Comparison of ENCODE assay signal across 9 cellular contexts in the genomic region with DNA sequence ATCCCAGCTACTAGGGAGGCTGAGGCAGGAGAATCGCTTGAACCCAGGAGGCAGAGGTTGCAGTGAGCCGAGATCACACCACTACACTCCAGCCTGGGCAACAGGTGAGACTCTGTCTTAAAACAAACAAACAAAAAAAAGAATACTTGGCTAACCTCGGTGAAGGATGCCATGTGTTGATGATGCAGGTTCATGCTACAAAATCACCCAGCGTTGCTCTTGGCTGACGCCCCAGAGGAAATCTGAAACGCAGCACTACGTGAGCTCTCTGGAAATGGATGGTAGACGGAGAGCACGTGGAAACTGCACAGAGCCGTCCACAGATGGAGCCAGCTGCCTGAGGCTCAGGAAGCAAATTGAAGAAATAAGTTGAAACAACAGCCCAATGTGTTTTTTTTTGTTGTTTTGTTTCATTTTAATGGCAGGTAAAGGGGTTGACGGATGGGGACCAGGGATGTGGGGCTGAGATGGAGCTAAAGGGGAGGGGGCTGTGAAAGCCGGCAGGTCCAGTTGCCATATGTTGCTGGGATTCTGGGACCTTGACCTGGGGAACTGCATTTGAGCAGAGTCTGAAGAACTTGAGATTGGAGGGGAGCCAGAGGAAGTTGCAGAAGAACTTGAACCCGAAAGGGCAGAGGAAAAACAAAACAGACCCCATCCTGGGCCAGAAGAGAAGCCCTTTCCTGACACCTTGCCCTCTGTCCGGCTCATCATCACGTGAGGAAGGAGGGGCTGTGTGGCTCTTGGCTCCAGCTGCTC. TPM values are rescaled to one million over a fixed set of nuclear protein-coding genes. Genes with fewer than 3 reads are reported as not detected.
A peak's percentile ranks its signal among the peaks of the same experiment; 100 is the strongest.
DNase-seq lines count a peak whose midpoint lies in the region; ATAC-seq and TF ChIP-seq lines count a peak whose summit lies in the region.
"Had no signal": no experiment of that assay in that cellular context is flagged by ENCODE, and none has a peak within 500 bp of the region (broad histone marks: within the 10 kb centered on the region; RNA-seq: fewer than 3 reads in every experiment).

No MANE protein-coding gene starts in this region.

- no peak overlapping the region for H3K4me3 ChIP-seq in Loucy (ENCODE audit: low read length, poor library complexity, severe bottlenecking)
- no peak overlapping the region for H3K4me3 ChIP-seq in left ventricle myocardium inferior

- no peaks in the 10 kb centered on the region for H3K27me3 ChIP-seq in Loucy (ENCODE audit: insufficient read depth, low read length, poor library complexity, severe bottlenecking)
- H3K27me3 ChIP-seq in left ventricle myocardium inferior (ENCODE audit: low read depth), result peaks cover 9% of the 10 kb centered on the region

- intact Hi-C loops in CD14-positive monocyte (cut with micrococcal nuclease) (no loop called here), activated B cell treated with CpG ODN at 0.5 μM for 24 hours (cut with micrococcal nuclease) (loop anchor here (1.0 to 10.0 kb wide), 2 partner anchors 13 to 432 kb away; a partner anchor contains a TSS), left ventricle myocardium inferior (cut with micrococcal nuclease) (loop anchor here (5.0 kb wide), 1 partner anchor 111 kb away; no protein-coding TSS in a partner anchor)

- H3K4me1 Mint-ChIP-seq in CD14-positive monocyte, result peaks cover 53% of the 10 kb centered on the region
- peaks cover 47% of the 10 kb centered on the region for H3K4me1 Mint-ChIP-seq in activated B cell treated with CpG ODN at 0.5 μM for 24 hours
- peaks cover 44% of the 10 kb centered on the region for H3K4me1 Mint-ChIP-seq in stimulated activated memory B cell treated with anti-CD40 and anti-IgM and Interleukin-4, amounts not matched to agents 10 μg/mL and 1 μg/mL and 100 μg/mL, for 72 hours

- CTCF ChIA-PET in activated B cell treated with CpG ODN at 0.5 μM for 24 hours (lab: Charles Lee), result interaction anchor here (0.6 to 3.1 kb wide), 12 partner anchors 9 to 258 kb away, joined by 3 to 16 read pairs (median 4); a partner anchor contains a TSS

- H3K4me3 Mint-ChIP-seq in CD14-positive monocyte, result peak overlapping the region; percentile 65 to 86
- peak overlapping the region; percentile 39 for H3K4me3 Mint-ChIP-seq in activated B cell treated with CpG ODN at 0.5 μM for 24 hours
- no peak overlapping the region for H3K4me3 Mint-ChIP-seq in stimulated activated memory B cell treated with anti-CD40 and anti-IgM and Interleukin-4, amounts not matched to agents 10 μg/mL and 1 μg/mL and 100 μg/mL, for 72 hours

- H3K9me3 ChIP-seq in Loucy (ENCODE audit: insufficient read depth, low read depth, low read length) (no peaks in the 10 kb centered on the region), left ventricle myocardium inferior (replicated peaks) (no peaks in the 10 kb centered on the region)

- H3K36me3 ChIP-seq in Loucy (ENCODE audit: insufficient read depth, low read length), result no peaks in the 10 kb centered on the region
- H3K36me3 ChIP-seq in left ventricle myocardium inferior, result no peaks in the 10 kb centered on the region

- H3K27ac Mint-ChIP-seq in CD14-positive monocyte (peak overlapping the region; percentile 90 to 99 (median 97)), activated B cell treated with CpG ODN at 0.5 μM for 24 hours (peak overlapping the region; percentile 81)
- peak overlapping the region; percentile 60 for H3K27ac Mint-ChIP-seq in stimulated activated memory B cell treated with anti-CD40 and anti-IgM and Interleukin-4, amounts not matched to agents 10 μg/mL and 1 μg/mL and 100 μg/mL, for 72 hours

- H2AFZ ChIP-seq in Loucy (ENCODE audit: low read length), result peak overlapping the region; percentile 21; the same call in 1 of the 2 replicates

- no peaks in the 10 kb centered on the region for H3K9me3 Mint-ChIP-seq in CD14-positive monocyte
- no peaks in the 10 kb centered on the region for H3K9me3 Mint-ChIP-seq in activated B cell treated with CpG ODN at 0.5 μM for 24 hours
- no peaks in the 10 kb centered on the region for H3K9me3 Mint-ChIP-seq in stimulated activated memory B cell treated with anti-CD40 and anti-IgM and Interleukin-4, amounts not matched to agents 10 μg/mL and 1 μg/mL and 100 μg/mL, for 72 hours

- no peaks in the 10 kb centered on the region for H4K20me1 ChIP-seq in Loucy (ENCODE audit: insufficient read depth, low read length, poor library complexity, severe bottlenecking)

- no peaks in the 10 kb centered on the region for H3K36me3 Mint-ChIP-seq in CD14-positive monocyte
- no peaks in the 10 kb centered on the region for H3K36me3 Mint-ChIP-seq in activated B cell treated with CpG ODN at 0.5 μM for 24 hours (ENCODE audit: low read depth)
- H3K36me3 Mint-ChIP-seq in stimulated activated memory B cell treated with anti-CD40 and anti-IgM and Interleukin-4, amounts not matched to agents 10 μg/mL and 1 μg/mL and 100 μg/mL, for 72 hours, result no peaks in the 10 kb centered on the region

- H3K27me3 Mint-ChIP-seq in CD14-positive monocyte (ENCODE audit: low read depth in 3 of 3) (peaks cover 0 to 2% (median 2%) of the 10 kb centered on the region in 3 donors), activated B cell treated with CpG ODN at 0.5 μM for 24 hours (no peaks in the 10 kb centered on the region)
- no peaks in the 10 kb centered on the region for H3K27me3 Mint-ChIP-seq in stimulated activated memory B cell treated with anti-CD40 and anti-IgM and Interleukin-4, amounts not matched to agents 10 μg/mL and 1 μg/mL and 100 μg/mL, for 72 hours

- H3K4me1 ChIP-seq in Loucy (ENCODE audit: insufficient read depth, low read length, poor library complexity, severe bottlenecking) (no peaks in the 10 kb centered on the region), left ventricle myocardium inferior (peaks cover 10% of the 10 kb centered on the region)

- TF ChIP-seq CTCF in CD14-positive monocyte (IDR thresholded peaks at IDR 0.05) (peak; percentile 24), Loucy (conservative IDR thresholded peaks at IDR 0.05; ENCODE audit: low read length) (peak; percentile 39), activated B cell treated with CpG ODN at 0.5 μM for 24 hours (IDR thresholded peaks at IDR 0.05) (no peak), left ventricle myocardium inferior (IDR thresholded peaks at IDR 0.05; ENCODE audit: borderline replicate concordance) (peak; percentile 38)

- ATAC-seq in GM18867 (IDR thresholded peaks at IDR 0.05; ENCODE audit: unreplicated experiment) (peak; percentile 53), activated B cell treated with CpG ODN at 0.5 μM for 24 hours (ENCODE audit: low read depth) (peak; percentile 69), HG03520 (IDR thresholded peaks at IDR 0.05; ENCODE audit: unreplicated experiment) (no peak)
- ATAC-seq in stimulated activated memory B cell treated with anti-CD40 and anti-IgM and Interleukin-4, amounts not matched to agents 10 μg/mL and 1 μg/mL and 100 μg/mL, for 72 hours, result peak; percentile 85

- peak; percentile 74 for DNase-seq in CD14-positive monocyte (ENCODE audit: low spot score)
- DNase-seq in activated B cell treated with CpG ODN at 0.5 μM for 24 hours, result no peak
- DNase-seq in left ventricle myocardium inferior, result peak; percentile 41
- no peak for DNase-seq in activated effector memory CD4-positive, alpha-beta T cell treated with anti-CD3 and anti-CD28 coated beads, Interleukin-2, amount 50 U/mL, for 16 hours

- no peaks in the 10 kb centered on the region for H3F3A ChIP-seq in Loucy (ENCODE audit: low read depth)

- POLR2A ChIA-PET in activated B cell treated with CpG ODN at 0.5 μM for 24 hours (lab: Charles Lee), result interaction anchor here (0.7 to 2.0 kb wide), 11 partner anchors 10 to 108 kb away, joined by 3 to 44 read pairs (median 3); a partner anchor contains a TSS

- H3K4me2 ChIP-seq in Loucy (ENCODE audit: low read depth, low read length, poor library complexity, severe bottlenecking), result no peak overlapping the region

- H3K27ac ChIP-seq in left ventricle myocardium inferior (replicated peaks), result peak overlapping the region; percentile 59

- no peaks in the 10 kb centered on the region for H3K9me2 ChIP-seq in Loucy (replicated peaks; ENCODE audit: low read depth, low read length)

- H3K9ac ChIP-seq in Loucy (ENCODE audit: low read depth, low read length, poor library complexity, severe bottlenecking), result no peak overlapping the region

- no peaks in the 10 kb centered on the region for H3K79me2 ChIP-seq in Loucy (ENCODE audit: insufficient read depth, low read length)

RNA-seq across cellular contexts. Expression of a gene that starts 12.8 kb away (rescaled TPM):
- polyA plus RNA-seq in CD14-positive monocyte, result 10 to 100 TPM; 17.1 to 17.3 TPM
- total RNA-seq in activated B cell treated with CpG ODN at 0.5 μM for 24 hours, result 20.1 and 21.0 TPM in 2 replicates
- total RNA-seq in left ventricle myocardium inferior, result 19.2 TPM

RNA-seq across cellular contexts. Expression of a gene that starts 15.1 kb away (rescaled TPM):
- not detected for polyA plus RNA-seq in CD14-positive monocyte
- total RNA-seq in activated B cell treated with CpG ODN at 0.5 μM for 24 hours (not detected in 2 replicates), left ventricle myocardium inferior (0.93 TPM)
- total RNA-seq: NCI-H460 had no signal

Comparison
In these comparisons a context has a peak if more than half of its experiments do, and no peak if none do; other contexts are left out.
1. DNase-seq: peak in CD14-positive monocyte (single experiment) and left ventricle myocardium inferior (single experiment); none in activated B cell treated with CpG ODN at 0.5 μM for 24 hours (single experiment) and activated effector memory CD4-positive, alpha-beta T cell treated with anti-CD3 and anti-CD28 coated beads, Interleukin-2, amount 50 U/mL, for 16 hours (single experiment).
2. intact Hi-C loops: an anchor here in activated B cell treated with CpG ODN at 0.5 μM for 24 hours (1.0 to 10.0 kb wide) and left ventricle myocardium inferior (5.0 kb wide); none called in CD14-positive monocyte.
3. Peak in every context shown above with its lines, with median percentiles within 50 percentile points of each other: H3K27ac Mint-ChIP-seq.